In the genomic region with DNA sequence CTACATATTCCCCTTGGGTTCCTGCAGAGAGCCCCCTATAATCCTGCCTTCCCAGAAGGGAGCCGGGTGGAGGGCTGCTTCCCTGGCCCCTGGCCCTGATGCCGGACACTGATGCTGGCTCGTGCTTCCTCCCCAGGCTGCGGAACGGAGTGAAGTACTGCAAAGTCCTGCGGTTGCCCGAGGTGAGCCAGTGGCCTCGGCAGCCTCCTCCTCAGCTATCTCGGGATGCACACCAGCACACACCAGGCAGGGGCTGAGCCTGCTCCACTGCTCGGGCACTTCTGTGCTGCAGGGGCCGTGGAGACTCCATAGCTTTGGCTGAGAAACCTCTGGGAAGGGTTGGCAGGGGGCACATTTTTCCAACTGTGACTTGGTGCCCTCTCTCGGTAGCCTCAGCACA, we compare ENCODE assay signal across 18 cellular contexts. TPM values are rescaled to one million over a fixed set of nuclear protein-coding genes. Genes with fewer than 3 reads are reported as not detected.
DNase-seq lines count a peak whose midpoint lies in the region; ATAC-seq, FAIRE-seq and TF ChIP-seq lines count a peak whose summit lies in the region.
"Had no signal": no experiment of that assay in that cellular context is flagged by ENCODE, and none has a peak within 500 bp of the region (broad histone marks: within the 10 kb centered on the region; RNA-seq: fewer than 3 reads in every experiment).

No MANE protein-coding gene starts in this region.

- H3K27me3 ChIP-seq in CD4-positive, alpha-beta T cell (ENCODE audit: control insufficient read depth, insufficient read depth, low read length), result no peaks in the 10 kb centered on the region
- H3K27me3 ChIP-seq: BLaER1 had no signal

- ATAC-seq in activated CD4-positive, alpha-beta T cell treated with anti-CD3 and anti-CD28 coated beads for 36 hours, result no peak
- ATAC-seq in CD4-positive, alpha-beta T cell (ENCODE audit: poor library complexity), result no peak
- no peak for ATAC-seq in naive thymus-derived CD8-positive, alpha-beta T cell

- H3K27me3 Mint-ChIP-seq in activated CD4-positive, alpha-beta T cell treated with anti-CD3 and anti-CD28 coated beads for 36 hours, result no peaks in the 10 kb centered on the region
- H3K27me3 Mint-ChIP-seq in CD4-positive, alpha-beta T cell, result no peaks in the 10 kb centered on the region
- no peaks in the 10 kb centered on the region for H3K27me3 Mint-ChIP-seq in activated T-helper 2 cell treated with anti-CD3 and anti-CD28 coated beads, Interferon-gamma antibody, Interleukin-2, Interleukin-4, amounts not matched to agents 10 μg/mL and 5 μg/mL and 100 μg/mL, durations not matched to agents 14 hours and 24 hours and 36 hours (ENCODE audit: low read depth)
- no peaks in the 10 kb centered on the region for H3K27me3 Mint-ChIP-seq in naive thymus-derived CD8-positive, alpha-beta T cell

- intact Hi-C loops in activated CD4-positive, alpha-beta T cell treated with anti-CD3 and anti-CD28 coated beads for 36 hours (cut with DNase I, micrococcal nuclease), result no loop called here
- intact Hi-C loops in CD4-positive, alpha-beta T cell (cut with DNase I, micrococcal nuclease), result no loop called here
- intact Hi-C loops in activated T-helper 2 cell treated with anti-CD3 and anti-CD28 coated beads, Interferon-gamma antibody, Interleukin-2, Interleukin-4, amounts not matched to agents 10 μg/mL and 5 μg/mL and 100 μg/mL, durations not matched to agents 14 hours and 24 hours and 36 hours (cut with micrococcal nuclease), result no loop called here

- FAIRE-seq in H54 (lab: Jason Lieb, UNC), result no peak
- FAIRE-seq: RCC 7860 had no signal

- peaks cover 33% of the 10 kb centered on the region for H3K36me3 Mint-ChIP-seq in activated CD4-positive, alpha-beta T cell treated with anti-CD3 and anti-CD28 coated beads for 36 hours (ENCODE audit: low read depth)
- H3K36me3 Mint-ChIP-seq in CD4-positive, alpha-beta T cell (ENCODE audit: low read depth), result peaks cover 79% of the 10 kb centered on the region
- peaks cover 63% of the 10 kb centered on the region for H3K36me3 Mint-ChIP-seq in activated T-helper 2 cell treated with anti-CD3 and anti-CD28 coated beads, Interferon-gamma antibody, Interleukin-2, Interleukin-4, amounts not matched to agents 10 μg/mL and 5 μg/mL and 100 μg/mL, durations not matched to agents 14 hours and 24 hours and 36 hours (ENCODE audit: low read depth)
- H3K36me3 Mint-ChIP-seq in naive thymus-derived CD8-positive, alpha-beta T cell, result peaks cover 0 to 59% (median 18%) of the 10 kb centered on the region in 3 donors

- H3K27ac Mint-ChIP-seq in activated CD4-positive, alpha-beta T cell treated with anti-CD3 and anti-CD28 coated beads for 36 hours, result peak overlapping the region; percentile 63
- peak overlapping the region; percentile 85 for H3K27ac Mint-ChIP-seq in CD4-positive, alpha-beta T cell
- peak overlapping the region; percentile 12 for H3K27ac Mint-ChIP-seq in activated T-helper 2 cell treated with anti-CD3 and anti-CD28 coated beads, Interferon-gamma antibody, Interleukin-2, Interleukin-4, amounts not matched to agents 10 μg/mL and 5 μg/mL and 100 μg/mL, durations not matched to agents 14 hours and 24 hours and 36 hours
- H3K27ac Mint-ChIP-seq in naive thymus-derived CD8-positive, alpha-beta T cell, result peak overlapping the region in 9 of 10 donors; percentile 56 to 90 (median 75)

- no peak for TF ChIP-seq POLR2A in H54 (IDR thresholded peaks at IDR 0.05; ENCODE audit: low read depth, low read length)

- CTCF ChIA-PET in activated CD4-positive, alpha-beta T cell treated with anti-CD3 and anti-CD28 coated beads for 36 hours (lab: Charles Lee), result no interaction called here
- CTCF ChIA-PET in CD4-positive, alpha-beta T cell (lab: Charles Lee), result no interaction called here

- H3K4me1 Mint-ChIP-seq in activated CD4-positive, alpha-beta T cell treated with anti-CD3 and anti-CD28 coated beads for 36 hours, result peaks cover 28% of the 10 kb centered on the region
- H3K4me1 Mint-ChIP-seq in CD4-positive, alpha-beta T cell (ENCODE audit: low read depth), result peaks cover 40% of the 10 kb centered on the region
- peaks cover 21% of the 10 kb centered on the region for H3K4me1 Mint-ChIP-seq in activated T-helper 2 cell treated with anti-CD3 and anti-CD28 coated beads, Interferon-gamma antibody, Interleukin-2, Interleukin-4, amounts not matched to agents 10 μg/mL and 5 μg/mL and 100 μg/mL, durations not matched to agents 14 hours and 24 hours and 36 hours (ENCODE audit: low read depth)
- peaks cover 18 to 64% (median 51%) of the 10 kb centered on the region in 4 donors for H3K4me1 Mint-ChIP-seq in naive thymus-derived CD8-positive, alpha-beta T cell

- H3K4me3 Mint-ChIP-seq in activated CD4-positive, alpha-beta T cell treated with anti-CD3 and anti-CD28 coated beads for 36 hours, result no peak overlapping the region
- H3K4me3 Mint-ChIP-seq in CD4-positive, alpha-beta T cell, result no peak overlapping the region
- no peak overlapping the region for H3K4me3 Mint-ChIP-seq in activated T-helper 2 cell treated with anti-CD3 and anti-CD28 coated beads, Interferon-gamma antibody, Interleukin-2, Interleukin-4, amounts not matched to agents 10 μg/mL and 5 μg/mL and 100 μg/mL, durations not matched to agents 14 hours and 24 hours and 36 hours (ENCODE audit: low read depth)
- H3K4me3 Mint-ChIP-seq in naive thymus-derived CD8-positive, alpha-beta T cell, result peak overlapping the region in 1 of 10 donors; percentile 18

- no peak for DNase-seq in activated CD4-positive, alpha-beta T cell treated with anti-CD3 and anti-CD28 coated beads for 36 hours
- DNase-seq in activated CD4-positive, alpha-beta T cell treated with anti-CD3 and anti-CD28 coated beads for 4 hours, result no peak
- no peak for DNase-seq in CD4-positive, alpha-beta T cell
- no peak for DNase-seq in activated T-helper 2 cell treated with anti-CD3 and anti-CD28 coated beads, Interferon-gamma antibody, Interleukin-2, Interleukin-4, amounts not matched to agents 10 μg/mL and 5 μg/mL and 100 μg/mL, durations not matched to agents 14 hours and 24 hours and 36 hours (ENCODE audit: low spot score)
- DNase-seq in naive thymus-derived CD8-positive, alpha-beta T cell, result no peak
- DNase-seq in SIG-M5 treated with dmso at 0.1 percent for 504 hours (lab: John Stamatoyannopoulos, UW; ENCODE audit: unreplicated experiment), result no peak
- DNase-seq in H54 (ENCODE audit: insufficient read length, low spot score), result no peak
- DNase-seq in stimulated activated CD4-positive, alpha-beta T cell treated with anti-CD3 and anti-CD28 coated beads, Interleukin-2, amount 100 ng/mL, for 24 hours, result no peak
- DNase-seq: Caco-2, Kasumi-1, NCI-H1930, NCI-H2171, NCI-H774, SIG-M5 had no signal

- no peaks in the 10 kb centered on the region for H3K9me3 Mint-ChIP-seq in activated CD4-positive, alpha-beta T cell treated with anti-CD3 and anti-CD28 coated beads for 36 hours (ENCODE audit: low read depth)
- H3K9me3 Mint-ChIP-seq in CD4-positive, alpha-beta T cell, result no peaks in the 10 kb centered on the region
- no peaks in the 10 kb centered on the region for H3K9me3 Mint-ChIP-seq in activated T-helper 2 cell treated with anti-CD3 and anti-CD28 coated beads, Interferon-gamma antibody, Interleukin-2, Interleukin-4, amounts not matched to agents 10 μg/mL and 5 μg/mL and 100 μg/mL, durations not matched to agents 14 hours and 24 hours and 36 hours
- H3K9me3 Mint-ChIP-seq in naive thymus-derived CD8-positive, alpha-beta T cell, result no peaks in the 10 kb centered on the region

- H3K27ac ChIP-seq in CD4-positive, alpha-beta T cell (ENCODE audit: low read depth, low read length), result no peak overlapping the region
- H3K27ac ChIP-seq: 22Rv1, BLaER1 had no signal

- H3K9me3 ChIP-seq in CD4-positive, alpha-beta T cell (ENCODE audit: control insufficient read depth, low read length), result no peaks in the 10 kb centered on the region
- H3K9me3 ChIP-seq: BLaER1, Caco-2, HAP-1 had no signal

- no peak for TF ChIP-seq CTCF in CD4-positive, alpha-beta T cell (IDR thresholded peaks at IDR 0.05)

- POLR2A ChIA-PET in activated CD4-positive, alpha-beta T cell treated with anti-CD3 and anti-CD28 coated beads for 36 hours (lab: Charles Lee), result no interaction called here
- POLR2A ChIA-PET in CD4-positive, alpha-beta T cell (lab: Charles Lee), result no interaction called here
- POLR2A ChIA-PET in naive thymus-derived CD8-positive, alpha-beta T cell (lab: Charles Lee), result interaction anchor here (0.6 to 1.4 kb wide), 5 partner anchors 13 to 812 kb away, joined by 3 to 5 read pairs (median 4); partner anchors contain the start of genes C9orf78 and USP20

RNA-seq across cellular contexts. Expression of gene USP20, which starts 38.3 kb away (rescaled TPM):
- total RNA-seq in activated CD4-positive, alpha-beta T cell treated with anti-CD3 and anti-CD28 coated beads for 36 hours, result 10 to 100 TPM; 37.6 to 48.5 TPM
- total RNA-seq in CD4-positive, alpha-beta T cell, result 10 to 100 TPM; 80.4 to 80.9 TPM
- total RNA-seq in activated T-helper 2 cell treated with anti-CD3 and anti-CD28 coated beads, Interferon-gamma antibody, Interleukin-2, Interleukin-4, amounts not matched to agents 10 μg/mL and 5 μg/mL and 100 μg/mL, durations not matched to agents 14 hours and 24 hours and 36 hours, result 45.6 and 52.3 TPM in 2 replicates
- total RNA-seq in naive thymus-derived CD8-positive, alpha-beta T cell, result 100 to 1,000 TPM; 117 to 124 TPM
- 10 to 100 TPM; 37.1 to 76.4 (median 49.4) TPM for polyA plus RNA-seq in naive thymus-derived CD8-positive, alpha-beta T cell

RNA-seq across cellular contexts. Expression of gene C9orf78, which starts 38.5 kb away (rescaled TPM):
- total RNA-seq in activated CD4-positive, alpha-beta T cell treated with anti-CD3 and anti-CD28 coated beads for 36 hours, result 10 to 100 TPM; 42.8 to 59.8 TPM
- 100 to 1,000 TPM; 145 to 159 TPM for total RNA-seq in CD4-positive, alpha-beta T cell
- total RNA-seq in activated T-helper 2 cell treated with anti-CD3 and anti-CD28 coated beads, Interferon-gamma antibody, Interleukin-2, Interleukin-4, amounts not matched to agents 10 μg/mL and 5 μg/mL and 100 μg/mL, durations not matched to agents 14 hours and 24 hours and 36 hours, result 54.4 and 59.6 TPM in 2 replicates
- total RNA-seq in naive thymus-derived CD8-positive, alpha-beta T cell, result 100 to 1,000 TPM in 1 of 2 experiments, 10 to 100 TPM in 1; 98.7 to 104 TPM
- polyA plus RNA-seq in naive thymus-derived CD8-positive, alpha-beta T cell, result 100 to 1,000 TPM; 191 to 242 (median 222) TPM

RNA-seq across cellular contexts. Expression of gene TOR1A, which starts 49.6 kb away (rescaled TPM):
- 10 to 100 TPM; 34.9 to 39.7 TPM for total RNA-seq in activated CD4-positive, alpha-beta T cell treated with anti-CD3 and anti-CD28 coated beads for 36 hours
- 10 to 100 TPM; 12.6 to 13.9 TPM for total RNA-seq in CD4-positive, alpha-beta T cell
- 52.5 and 55.8 TPM in 2 replicates for total RNA-seq in activated T-helper 2 cell treated with anti-CD3 and anti-CD28 coated beads, Interferon-gamma antibody, Interleukin-2, Interleukin-4, amounts not matched to agents 10 μg/mL and 5 μg/mL and 100 μg/mL, durations not matched to agents 14 hours and 24 hours and 36 hours
- total RNA-seq in naive thymus-derived CD8-positive, alpha-beta T cell, result 10 to 100 TPM; 33.4 to 34.3 TPM
- 10 to 100 TPM; 42.6 to 55.0 (median 47.1) TPM for polyA plus RNA-seq in naive thymus-derived CD8-positive, alpha-beta T cell

Comparison
In these comparisons a context has a peak if more than half of its experiments do, and no peak if none do; other contexts are left out.
1. H3K27ac Mint-ChIP-seq: peak in every context shown above with its lines; median percentile 85 in CD4-positive, alpha-beta T cell; 75 in naive thymus-derived CD8-positive, alpha-beta T cell; 63 in activated CD4-positive, alpha-beta T cell treated with anti-CD3 and anti-CD28 coated beads for 36 hours; 12 in activated T-helper 2 cell treated with anti-CD3 and anti-CD28 coated beads, Interferon-gamma antibody, Interleukin-2, Interleukin-4, amounts not matched to agents 10 μg/mL and 5 μg/mL and 100 μg/mL, durations not matched to agents 14 hours and 24 hours and 36 hours.